Comparison of ENCODE assay signal across 19 cellular contexts in the genomic region with DNA sequence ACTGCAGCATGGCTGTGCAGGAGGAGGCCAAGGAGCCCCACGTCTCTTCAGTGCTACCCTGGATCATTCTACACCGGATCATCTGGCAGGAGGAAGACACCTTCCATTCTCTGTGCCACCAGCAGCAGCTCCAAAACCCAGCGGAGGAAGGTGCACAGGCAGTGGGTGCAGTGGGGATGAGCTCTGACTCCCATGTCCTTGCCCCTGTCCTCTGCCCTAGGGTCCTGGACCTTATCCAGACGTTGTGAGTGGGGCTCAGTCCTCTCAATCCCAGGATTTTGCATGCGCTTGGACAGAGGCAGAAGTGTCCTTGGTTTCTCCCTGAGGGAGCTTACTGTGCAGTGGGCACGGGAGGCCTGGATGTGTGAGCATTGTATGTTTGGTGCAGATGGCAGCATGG.
"Had no signal": no experiment of that assay in that cellular context is flagged by ENCODE, and none has a peak within 500 bp of the region (broad histone marks: within the 10 kb centered on the region; RNA-seq: fewer than 3 reads in every experiment).

No MANE protein-coding gene starts in this region.

- H3K27ac ChIP-seq: dorsolateral prefrontal cortex, heart right ventricle, left lung, neutrophil, suprapubic skin, thyroid gland had no signal

- ATAC-seq: esophagus mucosa; heart right ventricle; left lung; stimulated activated naive CD8-positive, alpha-beta T cell treated with anti-CD3 and anti-CD28 coated beads, Interleukin-15, Interleukin-2, amounts not matched to agents 100 U/mL and 50 U/mL, for 24 hours had no signal

- H3K9me3 ChIP-seq: heart right ventricle, left lung, neutrophil, suprapubic skin, thyroid gland had no signal

- H3K4me3 ChIP-seq: dorsolateral prefrontal cortex, heart right ventricle, left lung, lung, smooth muscle cell, suprapubic skin, thyroid gland had no signal

- H3K9me3 Mint-ChIP-seq: naive B cell had no signal

- H3K27me3 Mint-ChIP-seq: naive B cell had no signal

- DNase-seq: caudate nucleus; cortex of kidney; dorsolateral prefrontal cortex; effector CD8-positive, alpha-beta T cell; heart right ventricle; hypothalamus; islet precursor cell; left lung; mesenchymal stem cell; naive B cell; right cardiac atrium; stimulated activated CD4-positive, alpha-beta T cell treated with anti-CD3 and anti-CD28 coated beads, Interleukin-2, amount 100 ng/mL, for 48 hours; stimulated activated naive CD8-positive, alpha-beta T cell treated with anti-CD3 and anti-CD28 coated beads, Interleukin-15, Interleukin-2, amounts not matched to agents 100 U/mL and 50 U/mL, for 24 hours; thyroid gland had no signal

- H3K4me1 ChIP-seq: left lung, suprapubic skin had no signal

- H3K27me3 ChIP-seq: dorsolateral prefrontal cortex, heart right ventricle, left lung, neutrophil, suprapubic skin, thyroid gland had no signal
